8 cellular contexts compared by ENCODE assay signal in genomic region chr12:128823216-128823915, GRCh38. TPM values are rescaled to one million over a fixed set of nuclear protein-coding genes. Genes with fewer than 3 reads are reported as not detected.
DNase-seq lines count a peak whose midpoint lies in the region; ATAC-seq, FAIRE-seq and TF ChIP-seq lines count a peak whose summit lies in the region.

No MANE protein-coding gene starts in this region.

- H3K27ac ChIP-seq in SU-DHL-6 (ENCODE audit: low read depth, low read length) (peak overlapping the region; percentile 98), endothelial cell of umbilical vein (ENCODE audit: insufficient read depth, low read depth, low read length) (peak overlapping the region; percentile 55)

- H3K9me3 ChIP-seq in SU-DHL-6 (ENCODE audit: insufficient read depth, low read length) (no peaks in the 10 kb centered on the region), endothelial cell of umbilical vein (replicated peaks; ENCODE audit: control insufficient read depth, insufficient read depth, low read length) (no peaks in the 10 kb centered on the region)

- peak overlapping the region; percentile 88 for H3K4me3 Mint-ChIP-seq in natural killer cell

- H3K27me3 ChIP-seq in SU-DHL-6 (ENCODE audit: low read length), result no peaks in the 10 kb centered on the region
- H3K27me3 ChIP-seq in endothelial cell of umbilical vein (ENCODE audit: control insufficient read depth in 2 of 2, insufficient read depth in 2 of 2, low read length in 2 of 2), result no peaks in the 10 kb centered on the region

- intact Hi-C loops in endothelial cell of umbilical vein (cut with micrococcal nuclease), result loop anchor here (2.0 kb wide), 1 partner anchor 29 kb away; no protein-coding TSS in a partner anchor
- intact Hi-C loops in natural killer cell (cut with micrococcal nuclease), result no loop called here

- H3K9ac ChIP-seq in SU-DHL-6 (ENCODE audit: low read length) (peak overlapping the region; percentile 97), endothelial cell of umbilical vein (replicated peaks; ENCODE audit: extremely low read depth, insufficient read depth, low read length) (peak overlapping the region; percentile 81)

- peaks cover 27% of the 10 kb centered on the region for H3F3A ChIP-seq in SU-DHL-6 (ENCODE audit: insufficient read depth)

- H4K20me1 ChIP-seq in SU-DHL-6 (ENCODE audit: low read depth, low read length), result no peaks in the 10 kb centered on the region; the same call in 1 of the 2 replicates
- H4K20me1 ChIP-seq in endothelial cell of umbilical vein (replicated peaks; ENCODE audit: control insufficient read depth, extremely low read depth, insufficient read depth, low read length), result no peaks in the 10 kb centered on the region

- dilution Hi-C loops in endothelial cell of umbilical vein (cut with MboI; ENCODE audit: extremely low pct_ligation_motif_present, low sequenced_read_pairs), result no loop called here

- TF ChIP-seq CTCF in SU-DHL-6 (IDR thresholded peaks at IDR 0.05; ENCODE audit: insufficient read depth, low read length, poor library complexity, severe bottlenecking) (no peak), endothelial cell of umbilical vein (IDR thresholded peaks at IDR 0.05; ENCODE audit: extremely low read depth in 1 of 2, insufficient read depth in 1 of 2, low read depth in 1 of 2, low read length in 2 of 2) (no peak), natural killer cell (IDR thresholded peaks at IDR 0.05) (no peak)

- ATAC-seq in GM19372 (IDR thresholded peaks at IDR 0.05; ENCODE audit: low read depth, unreplicated experiment), result peak; percentile 25
- ATAC-seq in HG03354 (IDR thresholded peaks at IDR 0.05; ENCODE audit: poor library complexity, severe bottlenecking, unreplicated experiment), result peak; percentile 36
- ATAC-seq in natural killer cell, result peak in 2 of 3 donors; percentile 20 to 25

- no peak for TF ChIP-seq POLR2A in endothelial cell of umbilical vein (IDR thresholded peaks at IDR 0.05; ENCODE audit: low read depth, low read length)

- CTCF ChIA-PET in endothelial cell of umbilical vein (lab: Charles Lee), result interaction anchor here (1.4 to 1.5 kb wide), 3 partner anchors 25 to 40 kb away, joined by 4 to 9 read pairs (median 7); no protein-coding TSS in a partner anchor

- no peak for FAIRE-seq in endothelial cell of umbilical vein (lab: Jason Lieb, UNC)

- POLR2A ChIA-PET in endothelial cell of umbilical vein (lab: Charles Lee), result no interaction called here

- peaks cover 6% of the 10 kb centered on the region for H3K36me3 Mint-ChIP-seq in natural killer cell

- no peaks in the 10 kb centered on the region for H3K9me3 Mint-ChIP-seq in natural killer cell

- H3K9me2 ChIP-seq in SU-DHL-6 (replicated peaks; ENCODE audit: insufficient read depth, low read length), result no peaks in the 10 kb centered on the region

- peaks cover 6% of the 10 kb centered on the region; the same call in 1 of the 2 replicates for H3K36me3 ChIP-seq in SU-DHL-6 (ENCODE audit: low read length)
- peaks cover 0 to 4% of the 10 kb centered on the region in 2 experiments for H3K36me3 ChIP-seq in endothelial cell of umbilical vein (ENCODE audit: control insufficient read depth in 2 of 2, extremely low read depth in 1 of 2, insufficient read depth in 2 of 2, low read length in 2 of 2)

- H3K4me3 ChIP-seq in SU-DHL-6 (ENCODE audit: insufficient read depth, low read length, poor library complexity, severe bottlenecking), result peak overlapping the region; percentile 86
- H3K4me3 ChIP-seq in endothelial cell of umbilical vein (replicated peaks in 1 of 3; ENCODE audit: insufficient read depth in 1 of 3, low read depth in 1 of 3, low read length in 3 of 3), result peak overlapping the region; percentile 67 to 90 (median 67)

- peaks cover 37 to 54% of the 10 kb centered on the region in 2 donors for H3K4me1 Mint-ChIP-seq in natural killer cell

- peak; percentile 69 for DNase-seq in Caki2 (ENCODE audit: low read depth)
- DNase-seq in endothelial cell of umbilical vein (ENCODE audit: low read depth, low spot score), result no peak
- no peak for DNase-seq in natural killer cell
- no peak for DNase-seq in cortex of kidney (lab: John Stamatoyannopoulos, UW)
- no peak for DNase-seq in SIG-M5 (lab: John Stamatoyannopoulos, UW)

- no peaks in the 10 kb centered on the region for H3K9me1 ChIP-seq in endothelial cell of umbilical vein (replicated peaks; ENCODE audit: control insufficient read depth, extremely low read depth, insufficient read depth, low read length)

- H3K79me2 ChIP-seq in SU-DHL-6 (ENCODE audit: insufficient read depth, low read length) (peaks cover 50% of the 10 kb centered on the region), endothelial cell of umbilical vein (ENCODE audit: control insufficient read depth, insufficient read depth, low read length) (peaks cover 47% of the 10 kb centered on the region)

- H2AFZ ChIP-seq in SU-DHL-6 (ENCODE audit: low read depth, low read length, severe bottlenecking) (no peak overlapping the region), endothelial cell of umbilical vein (ENCODE audit: low read depth, low read length) (peak overlapping the region; percentile 98)

- H3K27ac Mint-ChIP-seq in natural killer cell, result peak overlapping the region; percentile 83 to 86

- H3K4me2 ChIP-seq in SU-DHL-6 (ENCODE audit: low read depth, low read length, poor library complexity, severe bottlenecking), result peak overlapping the region; percentile 99
- H3K4me2 ChIP-seq in endothelial cell of umbilical vein (ENCODE audit: insufficient read depth, low read length), result peak overlapping the region; percentile 18

- in situ Hi-C loops in Caki2 (cut with HindIII; ENCODE audit: low pct_unique_long_range_greater_than_20kb, low sequenced_read_pairs), result no loop called here

- BruUV-seq in endothelial cell of umbilical vein (replicated peaks; lab: Mats Ljungman, UMichigan), result no TSS peak

- H3K4me1 ChIP-seq in endothelial cell of umbilical vein (ENCODE audit: control insufficient read depth, extremely low read depth, insufficient read depth, low read length), result peaks cover 4% of the 10 kb centered on the region

- no peaks in the 10 kb centered on the region for H3K27me3 Mint-ChIP-seq in natural killer cell (ENCODE audit: low read depth in 2 of 2)

TF ChIP-seq in endothelial cell of umbilical vein, 7 proteins besides CTCF, POLR2A, EP300 and RAD21:
- no peak for TF ChIP-seq EZH2 (IDR thresholded peaks at IDR 0.05; ENCODE audit: borderline replicate concordance, low read depth, low read length, severe bottlenecking)
- no peak for TF ChIP-seq JUN (IDR thresholded peaks at IDR 0.05; ENCODE audit: borderline replicate concordance, insufficient read depth, insufficient read length, low read depth)
- TF ChIP-seq GATA2 (IDR thresholded peaks at IDR 0.05; ENCODE audit: insufficient read depth, insufficient read length, low read depth, low read length), result no peak
- TF ChIP-seq MYC (IDR thresholded peaks at IDR 0.05; ENCODE audit: low read depth, low read length), result no peak
- no peak for TF ChIP-seq MAX (IDR thresholded peaks at IDR 0.05; ENCODE audit: insufficient read depth, insufficient read length)
- no peak for TF ChIP-seq POLR2AphosphoS5 (IDR thresholded peaks at IDR 0.05; ENCODE audit: insufficient read depth, low read depth, low read length)
- no peak for TF ChIP-seq FOS (IDR thresholded peaks at IDR 0.05; ENCODE audit: borderline replicate concordance, insufficient read depth, low read length)

RNA-seq across cellular contexts. Expression of gene SLC15A4, which starts 0.4 kb away (rescaled TPM):
- total RNA-seq in Caki2 (2014; rRNA removed; shearing (Covaris generic); ENCODE audit: low replicate concordance), result 35.9 and 46.4 TPM in 2 replicates
- 24.5 and 24.6 TPM in 2 replicates for total RNA-seq in endothelial cell of umbilical vein
- polyA plus RNA-seq in endothelial cell of umbilical vein, result 19.6 and 20.9 TPM in 2 replicates
- 11.8 and 13.1 TPM in 2 replicates for polyA plus RNA-seq in endothelial cell of umbilical vein (2011; cell fraction: cytosol; rRNA removed)
- polyA plus RNA-seq in endothelial cell of umbilical vein (2011; cell fraction: nucleus; rRNA removed), result 33.3 and 33.9 TPM in 2 replicates
- polyA plus RNA-seq in endothelial cell of umbilical vein (2012), result 17.5 and 17.6 TPM in 2 replicates
- 50.0 and 54.9 TPM in 2 replicates for polyA minus RNA-seq in endothelial cell of umbilical vein
- polyA minus RNA-seq in endothelial cell of umbilical vein (2011; cell fraction: cytosol; rRNA and poly(A)+ RNA removed), result 21.1 TPM
- 37.5 and 38.3 TPM in 2 replicates for polyA minus RNA-seq in endothelial cell of umbilical vein (2011; cell fraction: nucleus; rRNA and poly(A)+ RNA removed)
- 100 to 1,000 TPM; 176 to 306 (median 250) TPM for total RNA-seq in natural killer cell

RNA-seq across cellular contexts. Expression of gene GLT1D1, which starts 29.9 kb away (rescaled TPM):
- 0.07 and 3.6 TPM in 2 replicates for total RNA-seq in Caki2 (2014; rRNA removed; shearing (Covaris generic); ENCODE audit: low replicate concordance)
- total RNA-seq in endothelial cell of umbilical vein, result not detected in 2 replicates
- not detected in 2 replicates for polyA plus RNA-seq in endothelial cell of umbilical vein
- polyA plus RNA-seq in endothelial cell of umbilical vein (2011; cell fraction: cytosol; rRNA removed), result not detected in 2 replicates
- polyA plus RNA-seq in endothelial cell of umbilical vein (2011; cell fraction: nucleus; rRNA removed), result not detected in 2 replicates
- polyA plus RNA-seq in endothelial cell of umbilical vein (2012), result not detected in 2 replicates
- polyA minus RNA-seq in endothelial cell of umbilical vein, result not detected in 2 replicates
- not detected for polyA minus RNA-seq in endothelial cell of umbilical vein (2011; cell fraction: cytosol; rRNA and poly(A)+ RNA removed)
- polyA minus RNA-seq in endothelial cell of umbilical vein (2011; cell fraction: nucleus; rRNA and poly(A)+ RNA removed), result not detected in 2 replicates
- 1 to 10 TPM in 2 of 3 donors, under 1 TPM in 1; 0.33 to 3.2 (median 2.6) TPM for total RNA-seq in natural killer cell
